12 cellular contexts compared by ENCODE assay signal in the genomic region with DNA sequence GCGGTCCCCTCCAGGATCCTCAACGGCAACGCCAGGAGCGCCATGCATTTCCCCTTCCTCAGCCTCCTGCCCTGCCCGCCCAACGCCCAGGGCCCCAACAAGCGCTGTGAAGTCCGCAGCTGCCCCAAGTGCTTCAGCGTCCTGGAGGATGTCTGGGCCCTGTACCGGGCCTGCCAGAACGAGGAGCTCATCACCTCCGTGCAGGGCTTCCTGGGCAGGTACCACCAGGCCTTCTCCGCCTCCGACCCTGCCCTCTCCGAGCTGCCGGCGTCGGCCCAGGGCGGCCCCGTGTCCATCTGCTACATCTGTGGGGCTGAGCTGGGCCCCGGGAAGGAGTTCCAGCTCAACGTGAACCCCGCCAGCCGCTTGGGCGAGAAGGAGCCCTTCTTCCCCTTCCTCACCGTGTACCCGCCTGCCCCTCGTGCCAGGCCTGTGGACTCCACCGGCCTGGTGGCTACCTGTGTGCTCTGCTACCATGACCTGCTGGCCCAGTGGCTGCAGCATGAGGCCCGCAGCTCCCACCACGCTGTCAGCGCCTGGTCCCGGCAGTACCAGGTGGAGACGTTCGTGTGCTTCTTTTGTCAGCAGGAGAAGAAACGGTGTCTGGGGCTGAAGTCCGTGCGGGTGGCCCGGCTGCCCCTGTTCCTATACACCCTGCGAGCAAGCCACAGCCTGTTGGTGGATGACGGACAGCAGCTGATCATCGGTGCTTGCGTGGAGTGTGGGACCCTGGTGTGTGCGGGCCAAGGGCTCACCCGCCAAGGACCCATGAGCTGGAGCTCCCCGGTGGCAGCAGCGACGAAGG. TPM values are rescaled to one million over a fixed set of nuclear protein-coding genes. Genes with fewer than 3 reads are reported as not detected.
A peak's percentile ranks its signal among the peaks of the same experiment; 100 is the strongest.
DNase-seq lines count a peak whose midpoint lies in the region; ATAC-seq and TF ChIP-seq lines count a peak whose summit lies in the region.
"Had no signal": no experiment of that assay in that cellular context is flagged by ENCODE, and none has a peak within 500 bp of the region (broad histone marks: within the 10 kb centered on the region; RNA-seq: fewer than 3 reads in every experiment).

No MANE protein-coding gene starts in this region.

- peaks cover 21% of the 10 kb centered on the region for H3K27me3 Mint-ChIP-seq in activated naive CD8-positive, alpha-beta T cell
- H3K27me3 Mint-ChIP-seq in activated naive CD8-positive, alpha-beta T cell treated with anti-CD3 and anti-CD28 coated beads, Interleukin-2, amount 50 U/mL, for 24 hours = peaks cover 59% of the 10 kb centered on the region

- H3K4me3 Mint-ChIP-seq in activated naive CD8-positive, alpha-beta T cell = peak overlapping the region; percentile 61
- H3K4me3 Mint-ChIP-seq in activated naive CD8-positive, alpha-beta T cell treated with anti-CD3 and anti-CD28 coated beads, Interleukin-2, amount 50 U/mL, for 24 hours = no peak overlapping the region

- H3K36me3 ChIP-seq in breast epithelium = no peaks in the 10 kb centered on the region
- H3K36me3 ChIP-seq in mesodermal cell (ENCODE audit: control insufficient read depth, insufficient read depth, low read length) = peaks cover 8% of the 10 kb centered on the region
- no peaks in the 10 kb centered on the region for H3K36me3 ChIP-seq in transverse colon

- TF ChIP-seq EP300 in transverse colon (IDR thresholded peaks at IDR 0.05; ENCODE audit: low read depth) = no peak

- DNase-seq in activated naive CD8-positive, alpha-beta T cell treated with anti-CD3 and anti-CD28 coated beads, Interleukin-2, amount 50 U/mL, for 24 hours = no peak
- DNase-seq in breast epithelium (ENCODE audit: low spot score in 2 of 2) (no peak), transverse colon (no peak), NCI-H187 treated with DMSO at 0.1 percent for 48 hours (lab: John Stamatoyannopoulos, UW) (no peak)
- DNase-seq: NCI-H2107; SHP77 treated with DMSO at 0.1 percent for 48 hours; stimulated activated CD4-positive, alpha-beta T cell treated with anti-CD3 and anti-CD28 coated beads, Interleukin-2, amount 100 ng/mL, for 48 hours had no signal

- TF ChIP-seq POLR2A in breast epithelium (IDR thresholded peaks at IDR 0.05) (no peak), transverse colon (IDR thresholded peaks at IDR 0.05) (no peak)

- H3K9me3 ChIP-seq in breast epithelium (no peaks in the 10 kb centered on the region), mesodermal cell (ENCODE audit: control insufficient read depth, low read length) (no peaks in the 10 kb centered on the region), transverse colon (no peaks in the 10 kb centered on the region)

- no peaks in the 10 kb centered on the region for H3K9me3 Mint-ChIP-seq in activated naive CD8-positive, alpha-beta T cell (ENCODE audit: low read depth)
- no peaks in the 10 kb centered on the region for H3K9me3 Mint-ChIP-seq in activated naive CD8-positive, alpha-beta T cell treated with anti-CD3 and anti-CD28 coated beads, Interleukin-2, amount 50 U/mL, for 24 hours

- in situ Hi-C loops in transverse colon (cut with MboI; ENCODE audit: low pct_ligation_motif_present in 1 of 4, low pct_unique_long_range_greater_than_20kb in 1 of 4, low sequenced_read_pairs in 3 of 4) = no loop called here

- peak overlapping the region; percentile 53 to 83 (median 55) for H3K4me3 ChIP-seq in breast epithelium
- peak overlapping the region; percentile 48 for H3K4me3 ChIP-seq in mesodermal cell (ENCODE audit: extremely low read depth, insufficient read depth, low read length, poor library complexity, severe bottlenecking)
- peak overlapping the region in 3 of 4 donors; percentile 4 to 12 (median 7) for H3K4me3 ChIP-seq in transverse colon

- peaks cover 0 to 6% of the 10 kb centered on the region in 2 donors for H3K27me3 ChIP-seq in breast epithelium
- peaks cover 59% of the 10 kb centered on the region for H3K27me3 ChIP-seq in transverse colon

- TF ChIP-seq CTCF in breast epithelium (IDR thresholded peaks at IDR 0.05) (no peak), transverse colon (IDR thresholded peaks at IDR 0.05) (no peak)

- intact Hi-C loops in breast epithelium (cut with DNase I; ENCODE audit: low total_unique reads) = no loop called here
- intact Hi-C loops in transverse colon (cut with DNase I; ENCODE audit: low total_unique reads) = loop anchor here (10.0 kb wide), 1 partner anchor 56 kb away; the partner anchor contains the start of gene CIBAR2

- H3K4me1 Mint-ChIP-seq in activated naive CD8-positive, alpha-beta T cell (ENCODE audit: low read depth) = peaks cover 2% of the 10 kb centered on the region
- H3K4me1 Mint-ChIP-seq in activated naive CD8-positive, alpha-beta T cell treated with anti-CD3 and anti-CD28 coated beads, Interleukin-2, amount 50 U/mL, for 24 hours = peaks cover 6% of the 10 kb centered on the region

- H3K27ac Mint-ChIP-seq in activated naive CD8-positive, alpha-beta T cell = no peak overlapping the region
- no peak overlapping the region for H3K27ac Mint-ChIP-seq in activated naive CD8-positive, alpha-beta T cell treated with anti-CD3 and anti-CD28 coated beads, Interleukin-2, amount 50 U/mL, for 24 hours

- H3K4me1 ChIP-seq in breast epithelium (no peaks in the 10 kb centered on the region), mesodermal cell (ENCODE audit: control insufficient read depth, insufficient read depth, low read length, poor library complexity, severe bottlenecking) (peaks cover 62% of the 10 kb centered on the region), transverse colon (peaks cover 16 to 58% (median 40%) of the 10 kb centered on the region in 4 donors)

- WGBS in mesodermal cell (ENCODE audit: insufficient coverage in 2 of 2), 2 experiments = 93 to 95% methylated on average over 39 to 48 of the region's 48 CpGs
- 81 to 90% methylated on average over 2 to 37 of the region's 48 CpGs for WGBS in transverse colon (ENCODE audit: low coverage in 1 of 2), 2 donors

- H3K36me3 Mint-ChIP-seq in activated naive CD8-positive, alpha-beta T cell = no peaks in the 10 kb centered on the region
- no peaks in the 10 kb centered on the region for H3K36me3 Mint-ChIP-seq in activated naive CD8-positive, alpha-beta T cell treated with anti-CD3 and anti-CD28 coated beads, Interleukin-2, amount 50 U/mL, for 24 hours (ENCODE audit: low read depth)

- no peak overlapping the region for H3K27ac ChIP-seq in breast epithelium
- H3K27ac ChIP-seq in mesodermal cell (ENCODE audit: low read depth, low read length, severe bottlenecking) = peak overlapping the region; percentile 58
- peak overlapping the region; percentile 8 to 74 (median 14) for H3K27ac ChIP-seq in transverse colon

- no peak for ATAC-seq in activated naive CD8-positive, alpha-beta T cell treated with anti-CD3 and anti-CD28 coated beads, Interleukin-2, amount 50 U/mL, for 24 hours
- ATAC-seq in GM21381 (IDR thresholded peaks at IDR 0.05; ENCODE audit: unreplicated experiment) (no peak), GM19397 (IDR thresholded peaks at IDR 0.05; ENCODE audit: unreplicated experiment) (no peak)

RNA-seq across cellular contexts. Expression of gene CIBAR2, which starts 58.9 kb away (rescaled TPM):
- total RNA-seq in breast epithelium (not detected), transverse colon (under 1 TPM in 1 of 4 donors, not detected in 3; 0.79 TPM)
- not detected for polyA plus RNA-seq in mesodermal cell (2013, experiment 1 of 2)
- polyA plus RNA-seq in mesodermal cell (2013, experiment 2 of 2) = not detected
- total RNA-seq: dermis microvascular lymphatic vessel endothelial cell had no signal

Comparison
In these comparisons a context has a peak if more than half of its experiments do, and no peak if none do; other contexts are left out.
1. H3K27ac ChIP-seq: peak in mesodermal cell (single experiment) and transverse colon (4 of 4); none in breast epithelium (0 of 2).
2. Peak in every context shown above with its lines, with median percentiles within 50 percentile points of each other: H3K4me3 ChIP-seq.